In the genomic region with DNA sequence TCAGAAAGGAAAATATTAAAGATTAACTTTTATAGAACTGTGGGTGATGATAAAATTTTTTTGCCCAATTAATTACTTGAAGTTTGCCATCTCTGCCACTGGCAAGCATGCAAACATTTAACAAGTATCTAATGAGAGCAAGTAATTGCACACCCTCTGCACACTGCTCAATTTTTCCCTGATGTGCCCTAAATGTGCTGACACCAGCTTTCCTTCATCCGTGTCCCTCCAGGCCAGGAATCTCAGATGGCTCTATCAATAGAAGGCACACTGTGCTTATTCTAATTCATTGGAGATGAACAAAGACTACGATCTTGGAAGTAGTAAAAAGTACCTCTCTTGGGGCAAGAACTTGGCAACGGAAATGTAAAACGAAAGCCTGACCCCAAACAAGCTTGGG, we compare ENCODE assay signal across 7 cellular contexts.
"Had no signal": no experiment of that assay in that cellular context is flagged by ENCODE, and none has a peak within 500 bp of the region (broad histone marks: within the 10 kb centered on the region; RNA-seq: fewer than 3 reads in every experiment).

No MANE protein-coding gene starts in this region.

- DNase-seq: H9, HCEC 1CT had no signal

- H3K4me2 ChIP-seq: GM23338 had no signal

- H3K4me3 Mint-ChIP-seq: GM23338, H9 had no signal

- H3K4me3 ChIP-seq: GM23338, K562 had no signal

- H2AFZ ChIP-seq: GM23338 had no signal

- ATAC-seq: GM23338, K562 had no signal

- H3K27ac Mint-ChIP-seq: GM23338 had no signal

- FAIRE-seq: H1, H54, HTR-8/SVneo, K562 had no signal

- H3K9me3 Mint-ChIP-seq: GM23338, H9 had no signal
